Comparison of ENCODE assay signal across 17 cellular contexts in genomic region chr16:85897384-85897783, GRCh38. TPM values are rescaled to one million over a fixed set of nuclear protein-coding genes. Genes with fewer than 3 reads are reported as not detected.
DNase-seq lines count a peak whose midpoint lies in the region; ATAC-seq and TF ChIP-seq lines count a peak whose summit lies in the region.
"Had no signal": no experiment of that assay in that cellular context is flagged by ENCODE, and none has a peak within 500 bp of the region (broad histone marks: within the 10 kb centered on the region; RNA-seq: fewer than 3 reads in every experiment).

No MANE protein-coding gene starts in this region.

- H3K27me3 ChIP-seq in neural cell (ENCODE audit: insufficient read depth, low read depth, low read length) (peaks cover 41% of the 10 kb centered on the region), gastroesophageal sphincter (peaks cover 14% of the 10 kb centered on the region), body of pancreas (peaks cover 0 to 5% of the 10 kb centered on the region in 2 donors)

- H3K36me3 ChIP-seq in HEK293 (ENCODE audit: control insufficient read depth in 2 of 2, insufficient read depth in 1 of 2, low read length in 2 of 2) (no peaks in the 10 kb centered on the region), neural cell (ENCODE audit: insufficient read depth, low read length) (no peaks in the 10 kb centered on the region), gastroesophageal sphincter (no peaks in the 10 kb centered on the region), body of pancreas (replicated peaks in 1 of 2; ENCODE audit: insufficient read depth in 1 of 2, low read depth in 2 of 2) (no peaks in the 10 kb centered on the region)
- H3K36me3 ChIP-seq: cardiac muscle cell, SJSA1 had no signal

- H3K36me3 Mint-ChIP-seq in activated CD8-positive, alpha-beta T cell treated with anti-CD3 and anti-CD28 coated beads for 36 hours (ENCODE audit: low read depth), result peaks cover 32% of the 10 kb centered on the region
- peaks cover 11% of the 10 kb centered on the region for H3K36me3 Mint-ChIP-seq in activated CD8-positive, alpha-beta T cell treated with anti-CD3 and anti-CD28 coated beads, Interleukin-2, amount 10 ng/mL, durations not matched to agents 7 days and 5 days (ENCODE audit: low read depth)
- H3K36me3 Mint-ChIP-seq in T-cell, result no peaks in the 10 kb centered on the region

- H3K4me3 ChIP-seq in HEK293 (ENCODE audit: low read depth, low read length) (no peak overlapping the region), neural cell (ENCODE audit: low read length) (no peak overlapping the region), gastroesophageal sphincter (no peak overlapping the region), body of pancreas (no peak overlapping the region)
- H3K4me3 ChIP-seq: SJSA1 had no signal

- H3K27ac ChIP-seq in HEK293 (ENCODE audit: extremely low read depth, low read depth, low read length) (no peak overlapping the region), neural cell (ENCODE audit: low read length) (no peak overlapping the region), gastroesophageal sphincter (no peak overlapping the region), body of pancreas (no peak overlapping the region)
- H3K27ac ChIP-seq: cardiac muscle cell, SJSA1 had no signal

- TF ChIP-seq EP300 in neural cell (conservative IDR thresholded peaks at IDR 0.05; ENCODE audit: poor library complexity, severe bottlenecking) (no peak), gastroesophageal sphincter (IDR thresholded peaks at IDR 0.05) (no peak)

- no peaks in the 10 kb centered on the region for H3K9me3 ChIP-seq in HEK293 (ENCODE audit: control insufficient read depth, insufficient read depth, low read depth, low read length)
- no peaks in the 10 kb centered on the region for H3K9me3 ChIP-seq in neural cell (ENCODE audit: low read length)
- no peaks in the 10 kb centered on the region for H3K9me3 ChIP-seq in gastroesophageal sphincter
- no peaks in the 10 kb centered on the region for H3K9me3 ChIP-seq in body of pancreas
- H3K9me3 ChIP-seq: SJSA1 had no signal

- peaks cover 24% of the 10 kb centered on the region for H3K4me1 Mint-ChIP-seq in activated CD8-positive, alpha-beta T cell treated with anti-CD3 and anti-CD28 coated beads for 36 hours (ENCODE audit: low read depth)
- peaks cover 36% of the 10 kb centered on the region for H3K4me1 Mint-ChIP-seq in activated CD8-positive, alpha-beta T cell treated with anti-CD3 and anti-CD28 coated beads, Interleukin-2, amount 10 ng/mL, durations not matched to agents 7 days and 5 days (ENCODE audit: low read depth)
- H3K4me1 Mint-ChIP-seq in T-cell, result peaks cover 23 to 35% (median 32%) of the 10 kb centered on the region in 3 donors

- CTCF ChIA-PET in activated CD8-positive, alpha-beta T cell treated with anti-CD3 and anti-CD28 coated beads for 36 hours (lab: Charles Lee), result interaction anchor here (8.0 to 11.6 kb wide), 2 partner anchors 77 to 91 kb away, joined by 63 to 148 read pairs; no protein-coding TSS in a partner anchor
- CTCF ChIA-PET in activated CD8-positive, alpha-beta T cell treated with anti-CD3 and anti-CD28 coated beads, Interleukin-2, amount 10 ng/mL, durations not matched to agents 7 days and 5 days (lab: Charles Lee), result interaction anchor here (1.1 to 6.8 kb wide), 3 partner anchors 48 to 90 kb away, joined by 3 to 69 read pairs (median 4); no protein-coding TSS in a partner anchor
- CTCF ChIA-PET in HEK293 (lab: Yijun Ruan, JAX) (interaction anchor here (2.9 kb wide), 1 partner anchor 76 kb away, joined by 15 read pairs; no protein-coding TSS in a partner anchor), T-cell (lab: Charles Lee) (no interaction called here)

- no peaks in the 10 kb centered on the region for H3K27me3 Mint-ChIP-seq in activated CD8-positive, alpha-beta T cell treated with anti-CD3 and anti-CD28 coated beads for 36 hours
- H3K27me3 Mint-ChIP-seq in activated CD8-positive, alpha-beta T cell treated with anti-CD3 and anti-CD28 coated beads, Interleukin-2, amount 10 ng/mL, durations not matched to agents 7 days and 5 days (ENCODE audit: low read depth), result peaks cover 8% of the 10 kb centered on the region
- H3K27me3 Mint-ChIP-seq in T-cell, result peaks cover 5 to 23% of the 10 kb centered on the region in 2 donors

- H3F3A ChIP-seq in neural cell (ENCODE audit: insufficient read depth, low read length, poor library complexity, severe bottlenecking), result no peaks in the 10 kb centered on the region

- no peak for TF ChIP-seq CTCF in activated CD8-positive, alpha-beta T cell treated with anti-CD3 and anti-CD28 coated beads for 36 hours (IDR thresholded peaks at IDR 0.05)
- 0 out of 2 replicates have a peak, but pooled peaks have one; percentile 19 for TF ChIP-seq CTCF in HEK293 (tag by site-specific recombination; IDR thresholded peaks at IDR 0.05)
- peak; percentile 18 for TF ChIP-seq CTCF in neural cell (IDR thresholded peaks at IDR 0.05; ENCODE audit: poor library complexity, severe bottlenecking)
- no peak for TF ChIP-seq CTCF in gastroesophageal sphincter (IDR thresholded peaks at IDR 0.05)
- TF ChIP-seq CTCF in body of pancreas (IDR thresholded peaks at IDR 0.05), result no peak

- H2AFZ ChIP-seq in neural cell (ENCODE audit: low read depth, low read length), result no peak overlapping the region

- H3K4me1 ChIP-seq in HEK293 (ENCODE audit: control insufficient read depth, insufficient read depth, low read length) (no peaks in the 10 kb centered on the region; the same call in 1 of the 2 replicates), gastroesophageal sphincter (peaks cover 0 to 28% (median 0%) of the 10 kb centered on the region in 3 donors), body of pancreas (peaks cover 14% of the 10 kb centered on the region)

- H3K79me2 ChIP-seq in neural cell (replicated peaks; ENCODE audit: insufficient read depth, low read length), result no peaks in the 10 kb centered on the region

- peak; percentile 31 for DNase-seq in activated CD8-positive, alpha-beta T cell treated with anti-CD3 and anti-CD28 coated beads for 36 hours
- no peak for DNase-seq in activated CD8-positive, alpha-beta T cell treated with anti-CD3 and anti-CD28 coated beads, Interleukin-2, amount 10 ng/mL, durations not matched to agents 7 days and 5 days
- DNase-seq in T-cell, result no peak
- no peak for DNase-seq in body of pancreas
- DNase-seq: activated gamma-delta T cell; HFFc6; NCI-H748 treated with DMSO at 0.1 percent for 48 hours; stimulated activated CD4-positive, alpha-beta T cell treated with anti-CD3 and anti-CD28 coated beads, Interleukin-1b, Interleukin-23, amount 100 ng/mL, for 48 hours had no signal

- peak overlapping the region; percentile 31 for H3K27ac Mint-ChIP-seq in activated CD8-positive, alpha-beta T cell treated with anti-CD3 and anti-CD28 coated beads for 36 hours
- H3K27ac Mint-ChIP-seq in activated CD8-positive, alpha-beta T cell treated with anti-CD3 and anti-CD28 coated beads, Interleukin-2, amount 10 ng/mL, durations not matched to agents 7 days and 5 days, result no peak overlapping the region
- no peak overlapping the region for H3K27ac Mint-ChIP-seq in T-cell
- H3K27ac Mint-ChIP-seq: HFFc6; stimulated activated effector memory CD8-positive, alpha-beta T cell treated with anti-CD3 and anti-CD28 coated beads, Interleukin-12 subunit alpha, Interleukin-12 subunit beta, amount 100 ng/mL, for 72 hours had no signal

- ATAC-seq in activated CD8-positive, alpha-beta T cell treated with anti-CD3 and anti-CD28 coated beads for 36 hours, result no peak
- ATAC-seq in activated CD8-positive, alpha-beta T cell treated with anti-CD3 and anti-CD28 coated beads, Interleukin-2, amount 10 ng/mL, durations not matched to agents 7 days and 5 days, result no peak
- no peak for ATAC-seq in T-cell (replicated peaks in 1 of 4)
- ATAC-seq in gastroesophageal sphincter, result no peak
- ATAC-seq in body of pancreas, result no peak
- ATAC-seq in GM21825 (IDR thresholded peaks at IDR 0.05; ENCODE audit: unreplicated experiment), result no peak
- ATAC-seq: stimulated activated effector memory CD8-positive, alpha-beta T cell treated with anti-CD3 and anti-CD28 coated beads, Interleukin-12 subunit alpha, Interleukin-12 subunit beta, amount 100 ng/mL, for 72 hours had no signal

- POLR2A ChIA-PET in activated CD8-positive, alpha-beta T cell treated with anti-CD3 and anti-CD28 coated beads for 36 hours (lab: Charles Lee), result interaction anchor here (0.6 to 13.1 kb wide), 6 partner anchors 19 to 481 kb away, joined by 3 to 141 read pairs (median 4); no protein-coding TSS in a partner anchor
- POLR2A ChIA-PET in activated CD8-positive, alpha-beta T cell treated with anti-CD3 and anti-CD28 coated beads, Interleukin-2, amount 10 ng/mL, durations not matched to agents 7 days and 5 days (lab: Charles Lee), result no interaction called here
- POLR2A ChIA-PET in HEK293 (lab: Yijun Ruan, JAX), result no interaction called here
- POLR2A ChIA-PET in T-cell (lab: Charles Lee), result no interaction called here

- H3K9me3 Mint-ChIP-seq in activated CD8-positive, alpha-beta T cell treated with anti-CD3 and anti-CD28 coated beads for 36 hours, result no peaks in the 10 kb centered on the region
- no peaks in the 10 kb centered on the region for H3K9me3 Mint-ChIP-seq in activated CD8-positive, alpha-beta T cell treated with anti-CD3 and anti-CD28 coated beads, Interleukin-2, amount 10 ng/mL, durations not matched to agents 7 days and 5 days (ENCODE audit: insufficient read depth)
- H3K9me3 Mint-ChIP-seq in T-cell, result no peaks in the 10 kb centered on the region
- H3K9me3 Mint-ChIP-seq: HFFc6; stimulated activated effector memory CD8-positive, alpha-beta T cell treated with anti-CD3 and anti-CD28 coated beads, Interleukin-12 subunit alpha, Interleukin-12 subunit beta, amount 100 ng/mL, for 72 hours had no signal

- H4K20me1 ChIP-seq in neural cell (ENCODE audit: insufficient read depth), result no peaks in the 10 kb centered on the region

- peak overlapping the region; percentile 86 for H3K4me3 Mint-ChIP-seq in activated CD8-positive, alpha-beta T cell treated with anti-CD3 and anti-CD28 coated beads for 36 hours
- H3K4me3 Mint-ChIP-seq in activated CD8-positive, alpha-beta T cell treated with anti-CD3 and anti-CD28 coated beads, Interleukin-2, amount 10 ng/mL, durations not matched to agents 7 days and 5 days, result no peak overlapping the region
- peak overlapping the region; percentile 50 to 82 (median 62) for H3K4me3 Mint-ChIP-seq in T-cell
- H3K4me3 Mint-ChIP-seq: HFFc6 had no signal

- H3K9ac ChIP-seq in neural cell (ENCODE audit: low read length), result no peak overlapping the region

- TF ChIP-seq POLR2A in gastroesophageal sphincter (IDR thresholded peaks at IDR 0.05) (no peak), body of pancreas (IDR thresholded peaks at IDR 0.05) (no peak)

- no peak overlapping the region for H3K4me2 ChIP-seq in neural cell (ENCODE audit: low read length)

- 51 to 53% methylated on average over 2 of the region's 2 CpGs for WGBS in gastroesophageal sphincter (ENCODE audit: low coverage in 1 of 2), 2 donors
- WGBS in body of pancreas, 2 donors, result 25 to 26% methylated on average over 2 of the region's 2 CpGs

- intact Hi-C loops in activated CD8-positive, alpha-beta T cell treated with anti-CD3 and anti-CD28 coated beads for 36 hours (cut with micrococcal nuclease), result no loop called here
- intact Hi-C loops in body of pancreas (cut with DNase I), result no loop called here

- H3K9me2 ChIP-seq in neural cell (ENCODE audit: insufficient read depth, low read length), result no peaks in the 10 kb centered on the region

- TF ChIP-seq RAD21 in neural cell (conservative IDR thresholded peaks at IDR 0.05), result no peak

RNA-seq across cellular contexts. Expression of gene IRF8, which starts 1.6 kb away (rescaled TPM):
- total RNA-seq in activated CD8-positive, alpha-beta T cell treated with anti-CD3 and anti-CD28 coated beads for 36 hours, result 100 to 1,000 TPM; 221 to 224 TPM
- 10 to 100 TPM; 22.9 to 24.0 TPM for total RNA-seq in activated CD8-positive, alpha-beta T cell treated with anti-CD3 and anti-CD28 coated beads, Interleukin-2, amount 10 ng/mL, durations not matched to agents 7 days and 5 days
- total RNA-seq in T-cell (10 to 100 TPM in 3 of 5 donors, 1 to 10 TPM in 2; 7.7 to 17.0 (median 10.3) TPM), gastroesophageal sphincter (10 to 100 TPM in 2 of 4 donors, 1 to 10 TPM in 2; 2.4 to 13.8 (median 9.0) TPM), body of pancreas (1 to 10 TPM; 6.2 to 8.2 TPM)
- polyA plus RNA-seq in neural cell, result not detected in 2 replicates
- not detected in 2 replicates for polyA minus RNA-seq in neural cell
- total RNA-seq: HFFc6 had no signal
- polyA plus RNA-seq: AG04450, keratinocyte had no signal

Comparison
In these comparisons a context has a peak if more than half of its experiments do, and no peak if none do; other contexts are left out.
1. RNA of gene IRF8, which starts 1.6 kb away (total RNA-seq): 221 to 224 TPM in activated CD8-positive, alpha-beta T cell treated with anti-CD3 and anti-CD28 coated beads for 36 hours; 22.9 to 24.0 TPM in activated CD8-positive, alpha-beta T cell treated with anti-CD3 and anti-CD28 coated beads, Interleukin-2, amount 10 ng/mL, durations not matched to agents 7 days and 5 days, 2.4 to 13.8 TPM in gastroesophageal sphincter, 7.7 to 17.0 TPM in T-cell and 6.2 to 8.2 TPM in body of pancreas; every median in the first group is over 4 times any median in the second.
2. CTCF ChIP-seq: peak in HEK293 (single experiment) and neural cell (single experiment); none in activated CD8-positive, alpha-beta T cell treated with anti-CD3 and anti-CD28 coated beads for 36 hours (single experiment), gastroesophageal sphincter (0 of 4) and body of pancreas (0 of 7).
3. CTCF ChIA-PET loops: an anchor here in activated CD8-positive, alpha-beta T cell treated with anti-CD3 and anti-CD28 coated beads for 36 hours (8.0 to 11.6 kb wide), activated CD8-positive, alpha-beta T cell treated with anti-CD3 and anti-CD28 coated beads, Interleukin-2, amount 10 ng/mL, durations not matched to agents 7 days and 5 days (1.1 to 6.8 kb wide) and HEK293 (2.9 kb wide); none called in T-cell.